ENCODE assay signal across 10 cellular contexts in the genomic region with DNA sequence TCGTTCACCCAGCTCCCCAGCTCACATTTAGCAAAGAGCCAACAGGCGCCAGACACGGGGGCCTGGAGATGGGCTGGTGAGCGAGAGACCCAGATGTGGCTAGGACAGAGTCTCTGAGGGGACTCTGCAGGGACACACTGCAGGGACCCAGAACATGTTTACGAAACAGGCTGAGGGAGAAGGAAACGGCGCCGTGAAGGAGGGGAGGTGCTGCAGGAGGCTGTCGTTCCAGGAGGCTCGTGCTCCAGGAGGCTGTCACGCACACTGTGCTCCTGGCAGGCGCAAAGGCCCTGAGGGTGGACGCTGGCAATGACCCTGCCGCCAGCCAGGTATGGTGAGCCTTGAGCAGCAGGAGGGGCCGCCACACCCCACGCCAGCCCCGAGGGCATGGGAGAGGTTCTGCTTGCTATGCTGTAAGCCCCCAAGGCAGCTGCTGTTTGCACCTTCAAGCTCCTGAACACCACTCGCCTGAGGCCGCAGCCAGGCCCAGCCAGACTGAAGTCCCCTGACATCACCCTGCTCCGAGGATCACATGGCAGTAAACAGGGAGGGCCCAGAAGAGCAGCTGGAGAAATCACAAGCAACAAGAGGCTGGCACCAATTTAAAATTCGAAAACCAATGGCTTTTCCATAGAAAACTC. TPM values are rescaled to one million over a fixed set of nuclear protein-coding genes. Genes with fewer than 3 reads are reported as not detected.
DNase-seq lines count a peak whose midpoint lies in the region; ATAC-seq and TF ChIP-seq lines count a peak whose summit lies in the region.
"Had no signal": no experiment of that assay in that cellular context is flagged by ENCODE, and none has a peak within 500 bp of the region (broad histone marks: within the 10 kb centered on the region; RNA-seq: fewer than 3 reads in every experiment).

No MANE protein-coding gene starts in this region.

- H3K9me3 ChIP-seq in naive thymus-derived CD4-positive, alpha-beta T cell (ENCODE audit: control insufficient read depth in 2 of 3, low read length in 3 of 3) = no peaks in the 10 kb centered on the region

- H3K27me3 Mint-ChIP-seq in stimulated activated naive CD8-positive, alpha-beta T cell treated with anti-CD3 and anti-CD28 coated beads, Interleukin-15, Interleukin-2, amounts not matched to agents 100 ng/mL and 50 ng/mL, for 24 hours = no peaks in the 10 kb centered on the region
- H3K27me3 Mint-ChIP-seq in endothelial cell (ENCODE audit: unreplicated experiment) = peaks cover 3% of the 10 kb centered on the region
- peaks cover 0 to 2% (median 0%) of the 10 kb centered on the region in 5 donors for H3K27me3 Mint-ChIP-seq in naive thymus-derived CD4-positive, alpha-beta T cell

- no peak for ATAC-seq in stimulated activated naive CD8-positive, alpha-beta T cell treated with anti-CD3 and anti-CD28 coated beads, Interleukin-15, Interleukin-2, amounts not matched to agents 100 U/mL and 50 U/mL, for 24 hours
- no peak for ATAC-seq in naive thymus-derived CD4-positive, alpha-beta T cell
- ATAC-seq in HG03196 (IDR thresholded peaks at IDR 0.05; ENCODE audit: unreplicated experiment) = no peak

- no peak overlapping the region for H3K27ac ChIP-seq in naive thymus-derived CD4-positive, alpha-beta T cell (ENCODE audit: low read depth, low read length)

- H3K27me3 ChIP-seq in naive thymus-derived CD4-positive, alpha-beta T cell (ENCODE audit: control insufficient read depth in 2 of 2, insufficient read depth in 2 of 2, low read length in 2 of 2) = no peaks in the 10 kb centered on the region

- H3K36me3 ChIP-seq in naive thymus-derived CD4-positive, alpha-beta T cell (ENCODE audit: control insufficient read depth in 2 of 3, insufficient read depth in 3 of 3, low read length in 3 of 3) = no peaks in the 10 kb centered on the region

- intact Hi-C loops in naive thymus-derived CD4-positive, alpha-beta T cell (cut with micrococcal nuclease) = no loop called here

- H3K27ac Mint-ChIP-seq in stimulated activated naive CD8-positive, alpha-beta T cell treated with anti-CD3 and anti-CD28 coated beads, Interleukin-15, Interleukin-2, amounts not matched to agents 100 ng/mL and 50 ng/mL, for 24 hours = peak overlapping the region; percentile 28
- peak overlapping the region; percentile 67 for H3K27ac Mint-ChIP-seq in endothelial cell (ENCODE audit: unreplicated experiment)
- peak overlapping the region in 5 of 9 donors; percentile 39 to 76 (median 47) for H3K27ac Mint-ChIP-seq in naive thymus-derived CD4-positive, alpha-beta T cell

- peaks cover 10% of the 10 kb centered on the region for H3K36me3 Mint-ChIP-seq in stimulated activated naive CD8-positive, alpha-beta T cell treated with anti-CD3 and anti-CD28 coated beads, Interleukin-15, Interleukin-2, amounts not matched to agents 100 ng/mL and 50 ng/mL, for 24 hours (ENCODE audit: low read depth)
- no peaks in the 10 kb centered on the region for H3K36me3 Mint-ChIP-seq in endothelial cell (ENCODE audit: low read depth, unreplicated experiment)
- peaks cover 0 to 7% (median 0%) of the 10 kb centered on the region in 5 donors for H3K36me3 Mint-ChIP-seq in naive thymus-derived CD4-positive, alpha-beta T cell

- H3K9me3 Mint-ChIP-seq in stimulated activated naive CD8-positive, alpha-beta T cell treated with anti-CD3 and anti-CD28 coated beads, Interleukin-15, Interleukin-2, amounts not matched to agents 100 ng/mL and 50 ng/mL, for 24 hours = no peaks in the 10 kb centered on the region
- no peaks in the 10 kb centered on the region for H3K9me3 Mint-ChIP-seq in endothelial cell (ENCODE audit: unreplicated experiment)
- no peaks in the 10 kb centered on the region for H3K9me3 Mint-ChIP-seq in naive thymus-derived CD4-positive, alpha-beta T cell

- TF ChIP-seq CTCF in endothelial cell (IDR thresholded peaks at IDR 0.05; ENCODE audit: unreplicated experiment) (no peak), GM10266 (IDR thresholded peaks at IDR 0.05; ENCODE audit: control insufficient read depth, insufficient read depth, low read depth, missing control alignments) (no peak), GM10248 (IDR thresholded peaks at IDR 0.05; ENCODE audit: control extremely low read depth, extremely low read depth, low read depth, missing control alignments) (no peak)

- H3K4me1 Mint-ChIP-seq in stimulated activated naive CD8-positive, alpha-beta T cell treated with anti-CD3 and anti-CD28 coated beads, Interleukin-15, Interleukin-2, amounts not matched to agents 100 ng/mL and 50 ng/mL, for 24 hours (ENCODE audit: low read depth) = peaks cover 75% of the 10 kb centered on the region
- H3K4me1 Mint-ChIP-seq in endothelial cell (ENCODE audit: unreplicated experiment) = no peaks in the 10 kb centered on the region
- H3K4me1 Mint-ChIP-seq in naive thymus-derived CD4-positive, alpha-beta T cell = peaks cover 8 to 29% (median 16%) of the 10 kb centered on the region in 7 donors

- POLR2A ChIA-PET in naive thymus-derived CD4-positive, alpha-beta T cell (lab: Charles Lee) = interaction anchor here (0.6 to 1.2 kb wide), 2 partner anchors 8 to 44 kb away, joined by 3 read pairs; no protein-coding TSS in a partner anchor
- POLR2A ChIA-PET in GM10248 (lab: Yijun Ruan, JAX) = no interaction called here

- no peak overlapping the region for H3K4me3 Mint-ChIP-seq in stimulated activated naive CD8-positive, alpha-beta T cell treated with anti-CD3 and anti-CD28 coated beads, Interleukin-15, Interleukin-2, amounts not matched to agents 100 ng/mL and 50 ng/mL, for 24 hours
- no peak overlapping the region for H3K4me3 Mint-ChIP-seq in endothelial cell (ENCODE audit: unreplicated experiment)
- no peak overlapping the region for H3K4me3 Mint-ChIP-seq in naive thymus-derived CD4-positive, alpha-beta T cell

- H3K4me1 ChIP-seq in naive thymus-derived CD4-positive, alpha-beta T cell (ENCODE audit: control insufficient read depth in 2 of 2, insufficient read depth in 2 of 2, low read length in 2 of 2) = peaks cover 22 to 25% of the 10 kb centered on the region in 2 donors

- H3K4me3 ChIP-seq in naive thymus-derived CD4-positive, alpha-beta T cell (ENCODE audit: low read length) = no peak overlapping the region

- CTCF ChIA-PET in naive thymus-derived CD4-positive, alpha-beta T cell (lab: Charles Lee) = no interaction called here
- CTCF ChIA-PET in GM10248 (lab: Yijun Ruan, JAX) = interaction anchor here (0.8 to 3.3 kb wide), 4 partner anchors 9 to 66 kb away, joined by 3 to 19 read pairs (median 3); no protein-coding TSS in a partner anchor

- DNase-seq in stimulated activated naive CD8-positive, alpha-beta T cell treated with anti-CD3 and anti-CD28 coated beads, Interleukin-15, Interleukin-2, amounts not matched to agents 100 U/mL and 50 U/mL, for 24 hours = no peak
- DNase-seq in endothelial cell (ENCODE audit: low spot score) (no peak), GM10266 (ENCODE audit: extremely low spot score) (no peak), GM10248 (ENCODE audit: extremely low spot score) (no peak), cerebellar nuclear complex (lab: John Stamatoyannopoulos, UW) (no peak)
- peak in 2 of 9 donors; percentile 4 to 20 for DNase-seq in naive thymus-derived CD4-positive, alpha-beta T cell

RNA-seq across cellular contexts. Expression of a gene that starts 27.3 kb away (rescaled TPM):
- 1.7 TPM for total RNA-seq in endothelial cell (ENCODE audit: unreplicated experiment)
- 10 to 100 TPM in 3 of 5 experiments, 1 to 10 TPM in 2; 5.0 to 68.6 (median 17.3) TPM for total RNA-seq in naive thymus-derived CD4-positive, alpha-beta T cell
- polyA plus RNA-seq in naive thymus-derived CD4-positive, alpha-beta T cell = 1 to 10 TPM; 3.8 to 5.5 TPM

RNA-seq across cellular contexts. Expression of a gene that starts 48.2 kb away (rescaled TPM):
- 10.2 TPM for total RNA-seq in endothelial cell (ENCODE audit: unreplicated experiment)
- 10 to 100 TPM; 18.3 to 48.2 (median 46.1) TPM for total RNA-seq in naive thymus-derived CD4-positive, alpha-beta T cell
- 10 to 100 TPM; 26.7 to 28.1 TPM for polyA plus RNA-seq in naive thymus-derived CD4-positive, alpha-beta T cell

RNA-seq across cellular contexts. Expression of a gene that starts 50.8 kb away (rescaled TPM):
- 61.3 TPM for total RNA-seq in endothelial cell (ENCODE audit: unreplicated experiment)
- 10 to 100 TPM; 42.6 to 82.1 (median 52.6) TPM for total RNA-seq in naive thymus-derived CD4-positive, alpha-beta T cell
- 10 to 100 TPM; 20.5 to 38.6 TPM for polyA plus RNA-seq in naive thymus-derived CD4-positive, alpha-beta T cell

RNA-seq across cellular contexts. Expression of a gene that starts 55.8 kb away (rescaled TPM):
- not detected for total RNA-seq in endothelial cell (ENCODE audit: unreplicated experiment)
- total RNA-seq in naive thymus-derived CD4-positive, alpha-beta T cell = not detected
- not detected for polyA plus RNA-seq in naive thymus-derived CD4-positive, alpha-beta T cell
- total RNA-seq: fibroblast of lung, SK-MEL-5 had no signal
- polyA plus RNA-seq: fibroblast of lung had no signal
